Comparison of ENCODE assay signal across 24 cellular contexts in the genomic region with DNA sequence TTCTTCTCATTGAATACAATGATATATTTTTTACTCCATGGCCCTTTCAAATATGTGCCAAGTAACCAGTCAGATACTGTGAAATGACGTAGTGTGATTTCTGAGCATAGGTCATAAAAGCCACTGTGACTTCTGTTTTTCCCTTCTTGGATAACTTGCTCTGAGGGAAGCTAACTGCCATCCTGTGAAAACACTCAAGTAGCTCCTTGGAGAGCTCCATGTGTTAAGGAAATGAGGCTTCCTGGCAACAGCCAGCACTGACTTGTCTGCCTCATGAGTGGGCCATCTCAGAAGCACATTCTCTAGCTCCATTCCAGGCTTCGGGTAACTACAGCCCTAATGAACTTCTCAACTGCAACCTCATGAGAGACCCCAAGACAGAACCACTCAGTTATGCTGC. TPM values are rescaled to one million over a fixed set of nuclear protein-coding genes. Genes with fewer than 3 reads are reported as not detected.
DNase-seq lines count a peak whose midpoint lies in the region; ATAC-seq and TF ChIP-seq lines count a peak whose summit lies in the region.
"Had no signal": no experiment of that assay in that cellular context is flagged by ENCODE, and none has a peak within 500 bp of the region (broad histone marks: within the 10 kb centered on the region; RNA-seq: fewer than 3 reads in every experiment).

No MANE protein-coding gene starts in this region.

- H3K4me3 Mint-ChIP-seq in chondrocyte (ENCODE audit: unreplicated experiment): no peak overlapping the region
- H3K4me3 Mint-ChIP-seq: activated B cell treated with CpG ODN at 0.5 μM for 24 hours; activated CD4-positive, alpha-beta memory T cell treated with anti-CD3 and anti-CD28 coated beads, Interleukin-2, amount 10 ng/mL, durations not matched to agents 7 days and 5 days; activated naive CD8-positive, alpha-beta T cell treated with anti-CD3 and anti-CD28 coated beads, Interleukin-2, amount 50 U/mL, for 24 hours; memory B cell had no signal

- peaks cover 87% of the 10 kb centered on the region for H3K4me1 Mint-ChIP-seq in chondrocyte (ENCODE audit: low read depth)

- peak overlapping the region; percentile 76 for H3K27ac Mint-ChIP-seq in chondrocyte (ENCODE audit: unreplicated experiment)
- H3K27ac Mint-ChIP-seq: activated B cell treated with CpG ODN at 0.5 μM for 24 hours; activated CD4-positive, alpha-beta memory T cell treated with anti-CD3 and anti-CD28 coated beads, Interleukin-2, amount 10 ng/mL, durations not matched to agents 7 days and 5 days; activated naive CD8-positive, alpha-beta T cell treated with anti-CD3 and anti-CD28 coated beads, Interleukin-2, amount 50 U/mL, for 24 hours; memory B cell had no signal

- no peak for TF ChIP-seq EP300 in suprapubic skin (IDR thresholded peaks at IDR 0.05)

- no peaks in the 10 kb centered on the region for H3K27me3 Mint-ChIP-seq in chondrocyte (ENCODE audit: low read depth)
- H3K27me3 Mint-ChIP-seq: activated B cell treated with CpG ODN at 0.5 μM for 24 hours; activated CD4-positive, alpha-beta memory T cell treated with anti-CD3 and anti-CD28 coated beads, Interleukin-2, amount 10 ng/mL, durations not matched to agents 7 days and 5 days had no signal

- H3K9me3 ChIP-seq in left ventricle myocardium inferior (replicated peaks) (no peaks in the 10 kb centered on the region), suprapubic skin (no peaks in the 10 kb centered on the region), right lobe of liver (no peaks in the 10 kb centered on the region)

- peaks cover 8% of the 10 kb centered on the region for H3K27me3 ChIP-seq in left ventricle myocardium inferior (ENCODE audit: low read depth)
- H3K27me3 ChIP-seq in foreskin keratinocyte: no peaks in the 10 kb centered on the region
- no peaks in the 10 kb centered on the region for H3K27me3 ChIP-seq in suprapubic skin
- H3K27me3 ChIP-seq in right lobe of liver: no peaks in the 10 kb centered on the region

- TF ChIP-seq CTCF in left ventricle myocardium inferior (IDR thresholded peaks at IDR 0.05; ENCODE audit: borderline replicate concordance) (no peak), chondrocyte (IDR thresholded peaks at IDR 0.05) (no peak), foreskin keratinocyte (conservative IDR thresholded peaks at IDR 0.05) (no peak), suprapubic skin (IDR thresholded peaks at IDR 0.05) (no peak), right lobe of liver (IDR thresholded peaks at IDR 0.05) (no peak)

- 80% methylated on average over 2 of the region's 2 CpGs for WGBS in suprapubic skin
- 56% methylated on average over 2 of the region's 2 CpGs for WGBS in right lobe of liver (ENCODE audit: insufficient coverage, low coverage, low lambda C conversion rate, missing lambda C conversion rate)

- no peaks in the 10 kb centered on the region for H3K36me3 Mint-ChIP-seq in chondrocyte (ENCODE audit: low read depth)
- H3K36me3 Mint-ChIP-seq: memory B cell; natural killer cell treated with Interleukin-12 subunit alpha and Interleukin-12 subunit beta and Interleukin-15 and Interleukin-18, amount 100 ng/mL, for 72 hours had no signal

- TF ChIP-seq POLR2A in suprapubic skin (IDR thresholded peaks at IDR 0.05): no peak
- no peak for TF ChIP-seq POLR2A in right lobe of liver (IDR thresholded peaks at IDR 0.05)

- intact Hi-C loops in left ventricle myocardium inferior (cut with micrococcal nuclease): no loop called here
- intact Hi-C loops in Right ventricle myocardium inferior (cut with DNase I): no loop called here
- intact Hi-C loops in right lobe of liver (cut with DNase I): no loop called here

- H3K27ac ChIP-seq in left ventricle myocardium inferior (replicated peaks): peak overlapping the region; percentile 73
- H3K27ac ChIP-seq in foreskin keratinocyte: peak overlapping the region; percentile 34
- H3K27ac ChIP-seq in suprapubic skin: peak overlapping the region; percentile 25
- no peak overlapping the region for H3K27ac ChIP-seq in right lobe of liver
- H3K27ac ChIP-seq: parathyroid adenoma, RWPE1 had no signal

- H3K36me3 ChIP-seq in left ventricle myocardium inferior: no peaks in the 10 kb centered on the region
- no peaks in the 10 kb centered on the region for H3K36me3 ChIP-seq in suprapubic skin
- H3K36me3 ChIP-seq in right lobe of liver: no peaks in the 10 kb centered on the region

- no peak for DNase-seq in left ventricle myocardium inferior
- no peak for DNase-seq in Right ventricle myocardium inferior (ENCODE audit: missing footprints)
- DNase-seq in chondrocyte (ENCODE audit: low spot score): no peak
- peak in 1 of 2 donors; percentile 78 for DNase-seq in foreskin keratinocyte
- DNase-seq in suprapubic skin (ENCODE audit: low spot score in 2 of 2): no peak
- no peak for DNase-seq in KG1 (lab: John Stamatoyannopoulos, UW)
- no peak for DNase-seq in right lobe of liver
- DNase-seq: activated B cell treated with CpG ODN at 0.5 μM for 24 hours; activated CD4-positive, alpha-beta memory T cell treated with anti-CD3 and anti-CD28 coated beads, Interleukin-2, amount 10 ng/mL, durations not matched to agents 7 days and 5 days; activated effector memory CD4-positive, alpha-beta T cell treated with Interleukin-2 at 50 U/mL for 16 hours; activated naive CD8-positive, alpha-beta T cell treated with anti-CD3 and anti-CD28 coated beads, Interleukin-2, amount 50 U/mL, for 24 hours; C1 segment of cervical spinal cord; Calu3; KBM-7; kidney glomerular epithelial cell; NCI-H1694 treated with DMSO at 0.1 percent for 48 hours; NCI-H748 treated with DMSO at 0.1 percent for 48 hours; T-helper 9 cell had no signal

- H3K4me3 ChIP-seq in left ventricle myocardium inferior (no peak overlapping the region), suprapubic skin (no peak overlapping the region), right lobe of liver (no peak overlapping the region)

- H3K9me3 Mint-ChIP-seq in chondrocyte (ENCODE audit: low read depth): no peaks in the 10 kb centered on the region
- H3K9me3 Mint-ChIP-seq: activated B cell treated with CpG ODN at 0.5 μM for 24 hours; activated CD4-positive, alpha-beta memory T cell treated with anti-CD3 and anti-CD28 coated beads, Interleukin-2, amount 10 ng/mL, durations not matched to agents 7 days and 5 days; activated naive CD8-positive, alpha-beta T cell treated with anti-CD3 and anti-CD28 coated beads, Interleukin-2, amount 50 U/mL, for 24 hours; memory B cell had no signal

- no peak for ATAC-seq in Right ventricle myocardium inferior
- ATAC-seq in foreskin keratinocyte: no peak
- ATAC-seq in right lobe of liver: no peak
- ATAC-seq in GM18907 (IDR thresholded peaks at IDR 0.05; ENCODE audit: unreplicated experiment): no peak
- ATAC-seq: activated naive CD8-positive, alpha-beta T cell treated with anti-CD3 and anti-CD28 coated beads, Interleukin-2, amount 50 U/mL, for 24 hours; sciatic nerve had no signal

- peaks cover 14% of the 10 kb centered on the region for H3K4me1 ChIP-seq in left ventricle myocardium inferior
- H3K4me1 ChIP-seq in foreskin keratinocyte: peaks cover 65% of the 10 kb centered on the region
- H3K4me1 ChIP-seq in suprapubic skin: peaks cover 2% of the 10 kb centered on the region
- H3K4me1 ChIP-seq in right lobe of liver: no peaks in the 10 kb centered on the region
- H3K4me1 ChIP-seq: parathyroid adenoma had no signal

RNA-seq across cellular contexts. Expression of a gene that starts 9.5 kb away (rescaled TPM):
- total RNA-seq in left ventricle myocardium inferior (171 TPM), Right ventricle myocardium inferior (78.2 TPM), chondrocyte (1,151 to 1,607 TPM (median 1,574 TPM) in 3 replicates), foreskin keratinocyte (24.5 and 25.0 TPM in 2 replicates), suprapubic skin (10 to 100 TPM in 3 of 4 donors, 1 to 10 TPM in 1; 8.0 to 32.2 (median 17.1) TPM), right lobe of liver (1 to 10 TPM in 4 of 6 experiments, under 1 TPM in 2; 0.55 to 5.8 (median 1.3) TPM)
- polyA plus RNA-seq in foreskin keratinocyte: 15.7 and 17.0 TPM in 2 replicates
- total RNA-seq: activated B cell treated with CpG ODN at 0.5 μM for 24 hours had no signal

Comparison
In these comparisons a context has a peak if more than half of its experiments do, and no peak if none do; other contexts are left out.
1. H3K27ac ChIP-seq: peak in left ventricle myocardium inferior (single experiment), foreskin keratinocyte (single experiment) and suprapubic skin (single experiment); none in right lobe of liver (0 of 3).